In genomic region chr2:72915076-72915906, GRCh38 we compare ENCODE assay signal across 1 cellular context.
A peak's percentile ranks its signal among the peaks of the same experiment; 100 is the strongest.
TF ChIP-seq lines count a peak whose summit lies in the region.

No MANE protein-coding gene starts in this region.

TF ChIP-seq in GM12878, 131 proteins besides CTCF, POLR2A, EP300 and RAD21:
- no peak for TF ChIP-seq IRF5 (IDR thresholded peaks at IDR 0.05; ENCODE audit: borderline replicate concordance)
- peak; percentile 41; the same call in 1 of the 2 replicates for TF ChIP-seq PKNOX1 (IDR thresholded peaks at IDR 0.05)
- no peak for TF ChIP-seq BACH1 (IDR thresholded peaks at IDR 0.05; ENCODE audit: borderline replicate concordance)
- no peak for TF ChIP-seq NKRF (conservative IDR thresholded peaks at IDR 0.05)
- 0 out of 2 replicates have a peak, but pooled peaks have one; percentile 50 for TF ChIP-seq EZH2 (IDR thresholded peaks at IDR 0.05; ENCODE audit: borderline replicate concordance, control insufficient read depth, low read depth, low read length)
- TF ChIP-seq CBFB (IDR thresholded peaks at IDR 0.05; ENCODE audit: low read depth) = no peak
- TF ChIP-seq ZNF207 (IDR thresholded peaks at IDR 0.05; ENCODE audit: borderline replicate concordance) = no peak
